ENCODE assay signal across 20 cellular contexts in the genomic region with DNA sequence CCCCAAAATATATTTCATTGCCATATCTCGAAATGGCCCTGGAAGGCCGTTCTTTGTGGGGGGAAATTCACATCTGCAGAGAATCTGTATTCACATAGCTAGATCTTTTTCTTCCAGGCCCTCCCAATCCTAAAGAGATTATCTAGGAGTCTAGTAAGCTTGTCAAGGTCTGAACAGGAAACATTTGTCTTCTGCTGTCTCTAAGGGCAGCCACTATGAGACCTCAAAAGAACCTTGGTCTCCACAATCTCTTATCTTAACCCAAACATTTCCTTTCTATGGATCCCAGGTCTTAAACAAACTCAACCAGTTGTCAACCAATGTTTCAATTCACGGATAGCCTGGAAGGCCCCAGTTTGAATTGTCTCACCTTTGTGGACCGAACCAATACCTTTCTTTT. TPM values are rescaled to one million over a fixed set of nuclear protein-coding genes. Genes with fewer than 3 reads are reported as not detected.
DNase-seq lines count a peak whose midpoint lies in the region; ATAC-seq and TF ChIP-seq lines count a peak whose summit lies in the region.
"Had no signal": no experiment of that assay in that cellular context is flagged by ENCODE, and none has a peak within 500 bp of the region (broad histone marks: within the 10 kb centered on the region; RNA-seq: fewer than 3 reads in every experiment).

No MANE protein-coding gene starts in this region.

- no peaks in the 10 kb centered on the region for H4K20me1 ChIP-seq in BLaER1
- no peaks in the 10 kb centered on the region for H4K20me1 ChIP-seq in SK-N-SH (ENCODE audit: insufficient read depth)

- TF ChIP-seq POLR2A in esophagus muscularis mucosa (IDR thresholded peaks at IDR 0.05; ENCODE audit: low read depth): no peak

- H3K4me1 Mint-ChIP-seq in activated CD4-positive, alpha-beta T cell treated with anti-CD3 and anti-CD28 coated beads, Interleukin-2, amount 10 ng/mL, durations not matched to agents 24 days and 14 days: peaks cover 18% of the 10 kb centered on the region

- WGBS in esophagus muscularis mucosa: 57% methylated on average over 4 of the region's 4 CpGs
- WGBS in SK-N-SH (ENCODE audit: low lambda C conversion rate): 15% methylated on average over 4 of the region's 4 CpGs

- intact Hi-C loops in activated CD4-positive, alpha-beta T cell treated with anti-CD3 and anti-CD28 coated beads, Interleukin-2, amount 10 ng/mL, durations not matched to agents 24 days and 14 days (cut with micrococcal nuclease): loop anchor here (5.0 to 10.0 kb wide), 4 partner anchors 40 to 595 kb away; no protein-coding TSS in a partner anchor
- intact Hi-C loops in esophagus muscularis mucosa (cut with DNase I): no loop called here

- POLR2A ChIA-PET in SK-N-SH (lab: Yijun Ruan, JAX): no interaction called here

- peaks cover 30% of the 10 kb centered on the region for H3K4me1 ChIP-seq in BLaER1
- no peaks in the 10 kb centered on the region for H3K4me1 ChIP-seq in esophagus muscularis mucosa
- no peaks in the 10 kb centered on the region for H3K4me1 ChIP-seq in SK-N-SH (ENCODE audit: control insufficient read depth in 1 of 2, insufficient read depth in 2 of 2, low read depth in 1 of 2, low read length in 1 of 2)

- H3K79me2 ChIP-seq in SK-N-SH (ENCODE audit: insufficient read depth): no peaks in the 10 kb centered on the region

- CTCF ChIA-PET in SK-N-SH (lab: Yijun Ruan, JAX): no interaction called here

- H3K27me3 ChIP-seq in BLaER1 (no peaks in the 10 kb centered on the region), esophagus muscularis mucosa (peaks cover 0 to 27% (median 6%) of the 10 kb centered on the region in 4 donors), SK-N-SH (ENCODE audit: insufficient read depth) (peaks cover 18% of the 10 kb centered on the region; the same call in 1 of the 2 replicates)

- TF ChIP-seq CTCF in esophagus muscularis mucosa (IDR thresholded peaks at IDR 0.05): no peak
- TF ChIP-seq CTCF in SK-N-SH (IDR thresholded peaks at IDR 0.05): no peak

- H3K4me2 ChIP-seq in BLaER1 (peak overlapping the region; percentile 30), SK-N-SH (no peak overlapping the region)

- H3F3A ChIP-seq in SK-N-SH (replicated peaks; ENCODE audit: insufficient read depth): no peaks in the 10 kb centered on the region

- H3K4me3 ChIP-seq in BLaER1 (no peak overlapping the region), esophagus muscularis mucosa (no peak overlapping the region), SK-N-SH (ENCODE audit: low read depth in 2 of 2, low read length in 1 of 2) (no peak overlapping the region)

- DNase-seq in activated CD4-positive, alpha-beta T cell treated with anti-CD3 and anti-CD28 coated beads, Interleukin-2, amount 10 ng/mL, durations not matched to agents 24 days and 14 days: peak; percentile 57
- no peak for DNase-seq in activated CD4-positive, alpha-beta T cell treated with anti-CD3 and anti-CD28 coated beads, Interleukin-2, amount 50 U/mL, for 1 hour
- peak; percentile 6 for DNase-seq in NAMALWA (ENCODE audit: low spot score)
- peak; percentile 39 for DNase-seq in esophagus muscularis mucosa (ENCODE audit: extremely low spot score)
- no peak for DNase-seq in SK-N-SH
- DNase-seq: 8988T, Calu3, DMS79, GDM1, HFFc6, NCI-H1417 treated with DMSO at 0.1 percent for 48 hours, NCI-H2029, NCI-H524, SIG-M5 had no signal

- no peaks in the 10 kb centered on the region for H3K36me3 Mint-ChIP-seq in activated CD4-positive, alpha-beta T cell treated with anti-CD3 and anti-CD28 coated beads, Interleukin-2, amount 10 ng/mL, durations not matched to agents 24 days and 14 days (ENCODE audit: low read depth)
- H3K36me3 Mint-ChIP-seq: CD14-positive monocyte had no signal

- H3K27ac ChIP-seq in BLaER1 (no peak overlapping the region), esophagus muscularis mucosa (replicated peaks in 1 of 4) (no peak overlapping the region), SK-N-SH (ENCODE audit: low read depth in 2 of 2, low read length in 1 of 2) (no peak overlapping the region)

- no peak overlapping the region for H2AFZ ChIP-seq in SK-N-SH (ENCODE audit: low read depth)

- peaks cover 7% of the 10 kb centered on the region for H3K27me3 Mint-ChIP-seq in activated CD4-positive, alpha-beta T cell treated with anti-CD3 and anti-CD28 coated beads, Interleukin-2, amount 10 ng/mL, durations not matched to agents 24 days and 14 days

- no peak overlapping the region for H3K9ac ChIP-seq in BLaER1
- no peak overlapping the region for H3K9ac ChIP-seq in SK-N-SH

- peaks cover 3% of the 10 kb centered on the region for H3K9me3 Mint-ChIP-seq in activated CD4-positive, alpha-beta T cell treated with anti-CD3 and anti-CD28 coated beads, Interleukin-2, amount 10 ng/mL, durations not matched to agents 24 days and 14 days

- no peaks in the 10 kb centered on the region for H3K9me2 ChIP-seq in SK-N-SH

- ATAC-seq in HG03469 (IDR thresholded peaks at IDR 0.05; ENCODE audit: unreplicated experiment) (no peak), GM19351 (IDR thresholded peaks at IDR 0.05; ENCODE audit: unreplicated experiment) (no peak)

- no peak overlapping the region for H3K27ac Mint-ChIP-seq in activated CD4-positive, alpha-beta T cell treated with anti-CD3 and anti-CD28 coated beads, Interleukin-2, amount 10 ng/mL, durations not matched to agents 24 days and 14 days
- H3K27ac Mint-ChIP-seq: CD14-positive monocyte, HFFc6 had no signal

- no peak for TF ChIP-seq EP300 in esophagus muscularis mucosa (IDR thresholded peaks at IDR 0.05)
- no peak for TF ChIP-seq EP300 in SK-N-SH (IDR thresholded peaks at IDR 0.05; ENCODE audit: borderline replicate concordance in 1 of 2, low read depth in 1 of 2, low read length in 1 of 2)

- H3K36me3 ChIP-seq in BLaER1: no peaks in the 10 kb centered on the region
- no peaks in the 10 kb centered on the region for H3K36me3 ChIP-seq in esophagus muscularis mucosa
- no peaks in the 10 kb centered on the region for H3K36me3 ChIP-seq in SK-N-SH (replicated peaks in 1 of 2; ENCODE audit: control insufficient read depth in 1 of 2, insufficient read depth in 2 of 2, low read length in 1 of 2)

- no peak overlapping the region for H3K4me3 Mint-ChIP-seq in activated CD4-positive, alpha-beta T cell treated with anti-CD3 and anti-CD28 coated beads, Interleukin-2, amount 10 ng/mL, durations not matched to agents 24 days and 14 days
- H3K4me3 Mint-ChIP-seq: CD14-positive monocyte, HFFc6 had no signal

- no peak for TF ChIP-seq RAD21 in SK-N-SH (IDR thresholded peaks at IDR 0.05; ENCODE audit: low read length)

- H3K9me3 ChIP-seq in BLaER1 (no peaks in the 10 kb centered on the region), esophagus muscularis mucosa (no peaks in the 10 kb centered on the region), SK-N-SH (no peaks in the 10 kb centered on the region)

TF ChIP-seq in SK-N-SH, 30 proteins besides CTCF, POLR2A, EP300 and RAD21:
- TF ChIP-seq POLR2AphosphoS5 (IDR thresholded peaks at IDR 0.05; ENCODE audit: low read depth, low read length): no peak
- TF ChIP-seq, protein P1, sequence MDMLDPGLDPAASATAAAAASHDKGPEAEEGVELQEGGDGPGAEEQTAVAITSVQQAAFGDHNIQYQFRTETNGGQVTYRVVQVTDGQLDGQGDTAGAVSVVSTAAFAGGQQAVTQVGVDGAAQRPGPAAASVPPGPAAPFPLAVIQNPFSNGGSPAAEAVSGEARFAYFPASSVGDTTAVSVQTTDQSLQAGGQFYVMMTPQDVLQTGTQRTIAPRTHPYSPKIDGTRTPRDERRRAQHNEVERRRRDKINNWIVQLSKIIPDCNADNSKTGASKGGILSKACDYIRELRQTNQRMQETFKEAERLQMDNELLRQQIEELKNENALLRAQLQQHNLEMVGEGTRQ (IDR thresholded peaks at IDR 0.05; ENCODE audit: borderline replicate concordance, low read depth, low read length): no peak
- TF ChIP-seq, protein P2, sequence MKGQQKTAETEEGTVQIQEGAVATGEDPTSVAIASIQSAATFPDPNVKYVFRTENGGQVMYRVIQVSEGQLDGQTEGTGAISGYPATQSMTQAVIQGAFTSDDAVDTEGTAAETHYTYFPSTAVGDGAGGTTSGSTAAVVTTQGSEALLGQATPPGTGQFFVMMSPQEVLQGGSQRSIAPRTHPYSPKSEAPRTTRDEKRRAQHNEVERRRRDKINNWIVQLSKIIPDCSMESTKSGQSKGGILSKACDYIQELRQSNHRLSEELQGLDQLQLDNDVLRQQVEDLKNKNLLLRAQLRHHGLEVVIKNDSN (IDR thresholded peaks at IDR 0.05; ENCODE audit: borderline replicate concordance, low read depth): no peak
- TF ChIP-seq, protein P3, sequence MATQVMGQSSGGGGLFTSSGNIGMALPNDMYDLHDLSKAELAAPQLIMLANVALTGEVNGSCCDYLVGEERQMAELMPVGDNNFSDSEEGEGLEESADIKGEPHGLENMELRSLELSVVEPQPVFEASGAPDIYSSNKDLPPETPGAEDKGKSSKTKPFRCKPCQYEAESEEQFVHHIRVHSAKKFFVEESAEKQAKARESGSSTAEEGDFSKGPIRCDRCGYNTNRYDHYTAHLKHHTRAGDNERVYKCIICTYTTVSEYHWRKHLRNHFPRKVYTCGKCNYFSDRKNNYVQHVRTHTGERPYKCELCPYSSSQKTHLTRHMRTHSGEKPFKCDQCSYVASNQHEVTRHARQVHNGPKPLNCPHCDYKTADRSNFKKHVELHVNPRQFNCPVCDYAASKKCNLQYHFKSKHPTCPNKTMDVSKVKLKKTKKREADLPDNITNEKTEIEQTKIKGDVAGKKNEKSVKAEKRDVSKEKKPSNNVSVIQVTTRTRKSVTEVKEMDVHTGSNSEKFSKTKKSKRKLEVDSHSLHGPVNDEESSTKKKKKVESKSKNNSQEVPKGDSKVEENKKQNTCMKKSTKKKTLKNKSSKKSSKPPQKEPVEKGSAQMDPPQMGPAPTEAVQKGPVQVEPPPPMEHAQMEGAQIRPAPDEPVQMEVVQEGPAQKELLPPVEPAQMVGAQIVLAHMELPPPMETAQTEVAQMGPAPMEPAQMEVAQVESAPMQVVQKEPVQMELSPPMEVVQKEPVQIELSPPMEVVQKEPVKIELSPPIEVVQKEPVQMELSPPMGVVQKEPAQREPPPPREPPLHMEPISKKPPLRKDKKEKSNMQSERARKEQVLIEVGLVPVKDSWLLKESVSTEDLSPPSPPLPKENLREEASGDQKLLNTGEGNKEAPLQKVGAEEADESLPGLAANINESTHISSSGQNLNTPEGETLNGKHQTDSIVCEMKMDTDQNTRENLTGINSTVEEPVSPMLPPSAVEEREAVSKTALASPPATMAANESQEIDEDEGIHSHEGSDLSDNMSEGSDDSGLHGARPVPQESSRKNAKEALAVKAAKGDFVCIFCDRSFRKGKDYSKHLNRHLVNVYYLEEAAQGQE (IDR thresholded peaks at IDR 0.05; ENCODE audit: low read depth, low read length): no peak
- no peak for TF ChIP-seq NRF1 (IDR thresholded peaks at IDR 0.05; ENCODE audit: low read depth, low read length)
- TF ChIP-seq RFX5 (IDR thresholded peaks at IDR 0.05; ENCODE audit: low read length): no peak

RNA-seq across cellular contexts. Expression of a gene that starts 45.0 kb away (rescaled TPM):
- 0.95 and 1.5 TPM in 2 replicates for total RNA-seq in activated CD4-positive, alpha-beta T cell treated with anti-CD3 and anti-CD28 coated beads, Interleukin-2, amount 10 ng/mL, durations not matched to agents 24 days and 14 days
- total RNA-seq in esophagus muscularis mucosa: 1 to 10 TPM in 2 of 4 donors, under 1 TPM in 1, not detected in 1; 0.63 to 2.1 (median 1.3) TPM
- not detected in 2 replicates for polyA plus RNA-seq in SK-N-SH (2012; rRNA removed)
- polyA plus RNA-seq in SK-N-SH (2012; cell fraction: cytosol; rRNA removed): not detected in 2 replicates
- not detected in 2 replicates for polyA plus RNA-seq in SK-N-SH (2012; cell fraction: nucleus; rRNA removed)
- total RNA-seq: H4, RPMI7951 had no signal

Comparison
In these comparisons a context has a peak if more than half of its experiments do, and no peak if none do; other contexts are left out.
1. DNase-seq: peak in activated CD4-positive, alpha-beta T cell treated with anti-CD3 and anti-CD28 coated beads, Interleukin-2, amount 10 ng/mL, durations not matched to agents 24 days and 14 days (single experiment), NAMALWA (single experiment) and esophagus muscularis mucosa (single experiment); none in activated CD4-positive, alpha-beta T cell treated with anti-CD3 and anti-CD28 coated beads, Interleukin-2, amount 50 U/mL, for 1 hour (single experiment) and SK-N-SH (single experiment).